Comparison of ENCODE assay signal across 8 cellular contexts in the genomic region with DNA sequence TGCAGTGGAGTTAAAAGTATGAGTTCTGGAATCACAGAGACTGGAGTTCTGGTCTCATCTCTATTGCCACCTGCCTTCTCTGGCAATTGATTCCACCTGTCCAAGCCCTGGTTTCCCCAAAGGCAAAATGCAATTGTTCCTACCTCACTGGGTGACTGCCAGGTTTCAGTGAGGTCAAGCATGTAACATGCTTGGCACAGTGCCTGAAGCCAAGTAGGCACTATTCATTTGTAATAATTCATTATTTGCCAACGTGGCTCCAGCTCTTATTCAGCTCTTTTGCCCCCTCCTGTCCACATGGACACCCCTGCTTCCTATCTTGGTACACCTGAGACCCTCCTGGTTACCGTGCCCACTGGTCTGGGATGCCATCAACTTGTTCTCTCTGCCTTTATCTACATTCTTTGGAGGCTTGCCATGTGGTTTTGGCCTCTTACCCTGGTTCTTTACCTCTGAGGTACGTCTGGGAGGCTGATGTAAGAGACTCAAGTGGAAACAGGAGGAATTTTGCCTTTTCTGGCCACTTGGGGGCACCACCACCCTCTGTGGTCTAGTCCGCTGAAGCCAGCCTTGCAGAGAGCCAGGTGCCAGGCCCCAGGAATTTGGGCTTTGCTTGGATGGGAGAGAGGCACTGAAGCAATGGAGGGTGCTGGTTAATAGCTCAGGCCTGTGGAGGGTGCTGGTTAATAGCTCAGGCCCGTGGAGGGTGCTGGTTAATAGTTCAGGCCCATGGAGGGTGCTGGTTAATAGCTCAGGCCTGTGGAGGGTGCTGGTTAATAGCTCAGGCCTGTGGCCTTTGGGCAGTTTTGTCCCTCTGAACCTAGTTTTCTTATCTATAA. TPM values are rescaled to one million over a fixed set of nuclear protein-coding genes. Genes with fewer than 3 reads are reported as not detected.
DNase-seq lines count a peak whose midpoint lies in the region; ATAC-seq and TF ChIP-seq lines count a peak whose summit lies in the region.

No MANE protein-coding gene starts in this region.

- no peaks in the 10 kb centered on the region for H3K36me3 ChIP-seq in suprapubic skin

- peak; percentile 97 for DNase-seq in DMS 273 (lab: John Stamatoyannopoulos, UW; ENCODE audit: unreplicated experiment)
- peak; percentile 24 for DNase-seq in KG1 (lab: John Stamatoyannopoulos, UW)
- peak; percentile 85 for DNase-seq in OCI-M1 (lab: John Stamatoyannopoulos, UW)
- peak; percentile 71 for DNase-seq in activated T-cell treated with anti-CD3 and anti-CD28 coated beads, Interleukin-2, amount 50 U/mL, for 72 hours
- peak; percentile 83 for DNase-seq in fibroblast of peridontal ligament (ENCODE audit: extremely low read depth)
- peak; percentile 84 to 87 for DNase-seq in suprapubic skin (ENCODE audit: low spot score in 2 of 2)

- H3K4me3 ChIP-seq in suprapubic skin: no peak overlapping the region

- H3K9me3 Mint-ChIP-seq in activated T-cell treated with anti-CD3 and anti-CD28 coated beads, Interleukin-2, amount 50 U/mL, for 72 hours: no peaks in the 10 kb centered on the region
- H3K9me3 Mint-ChIP-seq in nephron: no peaks in the 10 kb centered on the region

- H3K36me3 Mint-ChIP-seq in activated T-cell treated with anti-CD3 and anti-CD28 coated beads, Interleukin-2, amount 50 U/mL, for 72 hours (ENCODE audit: insufficient read depth in 2 of 2): peaks cover 0 to 1% of the 10 kb centered on the region in 2 donors
- no peaks in the 10 kb centered on the region for H3K36me3 Mint-ChIP-seq in nephron (ENCODE audit: low read depth)

- no peak for TF ChIP-seq POLR2A in suprapubic skin (IDR thresholded peaks at IDR 0.05)

- H3K27ac Mint-ChIP-seq in activated T-cell treated with anti-CD3 and anti-CD28 coated beads, Interleukin-2, amount 50 U/mL, for 72 hours: no peak overlapping the region
- peak overlapping the region in 2 of 3 experiments; percentile 2 to 37 for H3K27ac Mint-ChIP-seq in nephron

- TF ChIP-seq CTCF in nephron (IDR thresholded peaks at IDR 0.05; ENCODE audit: unreplicated experiment in 3 of 3) (peak; percentile 55 to 65 (median 64)), suprapubic skin (IDR thresholded peaks at IDR 0.05) (peak; percentile 37 to 60)

- peak overlapping the region; percentile 61 to 67 for H3K4me3 Mint-ChIP-seq in activated T-cell treated with anti-CD3 and anti-CD28 coated beads, Interleukin-2, amount 50 U/mL, for 72 hours
- H3K4me3 Mint-ChIP-seq in nephron: peak overlapping the region; percentile 70 to 79 (median 70)

- TF ChIP-seq EP300 in suprapubic skin (IDR thresholded peaks at IDR 0.05): no peak

- peaks cover 40% of the 10 kb centered on the region for H3K4me1 ChIP-seq in suprapubic skin

- peaks cover 20% of the 10 kb centered on the region for H3K27me3 ChIP-seq in suprapubic skin

- peaks cover 53% of the 10 kb centered on the region for H3K27me3 Mint-ChIP-seq in activated T-cell treated with anti-CD3 and anti-CD28 coated beads, Interleukin-2, amount 50 U/mL, for 72 hours (ENCODE audit: low read depth)
- peaks cover 39% of the 10 kb centered on the region for H3K27me3 Mint-ChIP-seq in nephron (ENCODE audit: low read depth)

- ATAC-seq in activated T-cell treated with anti-CD3 and anti-CD28 coated beads, Interleukin-2, amount 50 U/mL, for 72 hours (replicated peaks in 1 of 2): peak; percentile 50 to 53
- no peak for ATAC-seq in GM21423 (IDR thresholded peaks at IDR 0.05; ENCODE audit: unreplicated experiment)

- H3K27ac ChIP-seq in suprapubic skin: no peak overlapping the region

- H3K4me1 Mint-ChIP-seq in activated T-cell treated with anti-CD3 and anti-CD28 coated beads, Interleukin-2, amount 50 U/mL, for 72 hours (ENCODE audit: low read depth): peaks cover 15% of the 10 kb centered on the region
- peaks cover 5% of the 10 kb centered on the region for H3K4me1 Mint-ChIP-seq in nephron

- WGBS in suprapubic skin: 10% methylated on average over 4 of the region's 5 CpGs

- H3K9me3 ChIP-seq in suprapubic skin: no peaks in the 10 kb centered on the region

RNA-seq across cellular contexts. Expression of gene KCNK15, which starts 1.7 kb away (rescaled TPM):
- under 1 TPM; 0.48 to 0.63 TPM for total RNA-seq in activated T-cell treated with anti-CD3 and anti-CD28 coated beads, Interleukin-2, amount 50 U/mL, for 72 hours
- total RNA-seq in suprapubic skin: 1 to 10 TPM in 3 of 4 donors, under 1 TPM in 1; 0.57 to 1.9 (median 1.4) TPM

RNA-seq across cellular contexts. Expression of gene CCN5, which starts 32.2 kb away (rescaled TPM):
- not detected for total RNA-seq in activated T-cell treated with anti-CD3 and anti-CD28 coated beads, Interleukin-2, amount 50 U/mL, for 72 hours
- total RNA-seq in suprapubic skin: 100 to 1,000 TPM in 2 of 4 donors, 10 to 100 TPM in 2; 40.1 to 137 (median 87.9) TPM

Comparison
In these comparisons a context has a peak if more than half of its experiments do, and no peak if none do; other contexts are left out.
1. DNase-seq: peak in every context shown above with its lines; median percentile 97 in DMS 273; 86 in suprapubic skin; 85 in OCI-M1; 83 in fibroblast of peridontal ligament; 71 in activated T-cell treated with anti-CD3 and anti-CD28 coated beads, Interleukin-2, amount 50 U/mL, for 72 hours; 24 in KG1.
2. RNA of gene CCN5, which starts 32.2 kb away (total RNA-seq): 40.1 to 137 TPM in suprapubic skin; not detected in activated T-cell treated with anti-CD3 and anti-CD28 coated beads, Interleukin-2, amount 50 U/mL, for 72 hours; every median in the first group is over 10 times any median in the second.